In the genomic region with DNA sequence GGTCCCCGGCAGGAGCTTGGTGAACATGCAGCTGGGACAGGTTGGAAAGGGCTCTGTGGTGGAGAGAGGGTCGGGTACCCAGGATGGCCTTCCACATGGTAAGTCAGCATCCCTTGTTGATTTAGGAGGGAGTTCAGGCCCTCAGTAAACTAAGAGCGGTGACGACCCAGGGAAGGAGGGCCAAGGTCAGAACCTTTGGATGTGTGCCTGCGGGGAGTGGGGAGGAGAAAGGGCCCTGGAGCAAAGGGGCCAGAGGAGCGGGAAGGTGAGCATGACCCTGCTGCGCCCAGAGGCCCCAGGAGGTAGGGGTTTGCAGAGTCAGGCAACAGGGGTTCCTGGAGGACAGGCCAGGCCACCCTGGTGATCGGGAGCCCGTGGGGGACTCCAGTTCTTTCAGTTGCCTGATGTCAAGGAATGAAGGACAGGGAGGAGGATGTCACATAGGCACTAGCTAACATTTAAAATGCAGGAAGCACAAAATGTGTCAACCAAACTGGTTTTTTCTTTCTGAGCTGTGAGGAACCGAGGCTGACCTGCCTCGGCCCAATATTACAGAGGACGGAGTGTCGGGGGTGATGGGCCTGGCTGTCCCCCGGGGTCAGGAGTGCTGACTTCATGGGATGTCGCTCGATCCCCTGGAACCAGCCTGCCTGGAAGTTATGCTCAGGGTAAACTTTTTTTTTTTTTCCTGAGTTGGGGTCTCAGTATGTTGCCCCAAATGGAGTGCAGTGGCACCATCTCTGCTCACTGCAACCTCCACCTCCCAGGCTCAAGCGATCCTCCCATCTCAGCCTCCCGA, we compare ENCODE assay signal across 21 cellular contexts.
DNase-seq lines count a peak whose midpoint lies in the region; ATAC-seq and TF ChIP-seq lines count a peak whose summit lies in the region.
"Had no signal": no experiment of that assay in that cellular context is flagged by ENCODE, and none has a peak within 500 bp of the region (broad histone marks: within the 10 kb centered on the region; RNA-seq: fewer than 3 reads in every experiment).

No MANE protein-coding gene starts in this region.

- no peak overlapping the region for H2BK120ac ChIP-seq in neuronal stem cell (ENCODE audit: low read depth, low read length)

- no peak overlapping the region for H3K23ac ChIP-seq in neuronal stem cell (ENCODE audit: low read depth, low read length, poor library complexity)

- H2BK15ac ChIP-seq in neuronal stem cell (ENCODE audit: low read length): no peak overlapping the region

- H3K4me2 ChIP-seq in neuronal stem cell (ENCODE audit: insufficient read depth, low read length, poor library complexity, severe bottlenecking): no peak overlapping the region

- H3K4me3 ChIP-seq in esophagus muscularis mucosa: no peak overlapping the region
- H3K4me3 ChIP-seq in neuronal stem cell (ENCODE audit: low read length in 2 of 2): no peak overlapping the region
- H3K4me3 ChIP-seq in transverse colon: no peak overlapping the region
- H3K4me3 ChIP-seq in psoas muscle: no peak overlapping the region
- H3K4me3 ChIP-seq: HAP-1, left lung had no signal

- H4K91ac ChIP-seq in neuronal stem cell (ENCODE audit: low read depth, low read length, poor library complexity): no peak overlapping the region

- H3K9me3 ChIP-seq in esophagus muscularis mucosa (no peaks in the 10 kb centered on the region), neuronal stem cell (replicated peaks in 1 of 2; ENCODE audit: control insufficient read depth in 2 of 2, insufficient read depth in 1 of 2, low read depth in 1 of 2, low read length in 2 of 2) (no peaks in the 10 kb centered on the region), transverse colon (no peaks in the 10 kb centered on the region), psoas muscle (no peaks in the 10 kb centered on the region)
- H3K9me3 ChIP-seq: HAP-1, left lung had no signal

- TF ChIP-seq EP300 in esophagus muscularis mucosa (IDR thresholded peaks at IDR 0.05) (no peak), transverse colon (IDR thresholded peaks at IDR 0.05; ENCODE audit: low read depth) (no peak)

- intact Hi-C loops in esophagus muscularis mucosa (cut with DNase I): loop anchor here (5.0 to 10.0 kb wide), 3 partner anchors 78 to 173 kb away; partner anchors contain the start of genes ERRFI1 and SLC45A1
- intact Hi-C loops in transverse colon (cut with DNase I; ENCODE audit: low total_unique reads): loop anchor here (5.0 kb wide), 1 partner anchor 78 kb away; no protein-coding TSS in a partner anchor
- intact Hi-C loops in psoas muscle (cut with DNase I): no loop called here

- H3K4ac ChIP-seq in neuronal stem cell (ENCODE audit: low read length): no peak overlapping the region

- TF ChIP-seq CTCF in RWPE1 (conservative IDR thresholded peaks at IDR 0.05; ENCODE audit: low read depth) (no peak), esophagus muscularis mucosa (IDR thresholded peaks at IDR 0.05) (no peak), transverse colon (IDR thresholded peaks at IDR 0.05) (no peak), psoas muscle (IDR thresholded peaks at IDR 0.05) (no peak)

- in situ Hi-C loops in transverse colon (cut with MboI; ENCODE audit: low pct_ligation_motif_present in 1 of 4, low pct_unique_long_range_greater_than_20kb in 1 of 4, low sequenced_read_pairs in 3 of 4): no loop called here

- peak overlapping the region; percentile 20 for H2AK5ac ChIP-seq in neuronal stem cell (ENCODE audit: low read depth, low read length)

- H3K27ac ChIP-seq in RWPE1 (peak overlapping the region; percentile 99), esophagus muscularis mucosa (replicated peaks in 1 of 4) (peak overlapping the region; percentile 96 to 98 (median 98)), neuronal stem cell (replicated peaks; ENCODE audit: low read length) (no peak overlapping the region), transverse colon (peak overlapping the region; percentile 72 to 89 (median 88)), psoas muscle (no peak overlapping the region)
- H3K27ac ChIP-seq: VCaP had no signal

- H3K9ac ChIP-seq in neuronal stem cell (ENCODE audit: low read depth, low read length, poor library complexity): no peak overlapping the region

- no peak overlapping the region for H2BK12ac ChIP-seq in neuronal stem cell (ENCODE audit: low read length)

- TF ChIP-seq POLR2A in esophagus muscularis mucosa (IDR thresholded peaks at IDR 0.05; ENCODE audit: low read depth) (no peak), transverse colon (IDR thresholded peaks at IDR 0.05) (no peak)

- WGBS in esophagus muscularis mucosa: 86% methylated on average over 18 of the region's 18 CpGs
- no CpG with 5 or more reads among the region's 18 CpGs for WGBS in neuronal stem cell (ENCODE audit: extremely low coverage in 2 of 2, insufficient read length in 2 of 2, insufficient replicate concordance in 1 of 2), 2 donors
- 85 to 87% methylated on average over 3 to 18 of the region's 18 CpGs for WGBS in transverse colon (ENCODE audit: low coverage in 1 of 2), 2 donors
- WGBS in psoas muscle, 3 donors: 92 to 98% (median 93%) methylated on average over 18 of the region's 18 CpGs

- H3K79me1 ChIP-seq in neuronal stem cell (ENCODE audit: low read depth, low read length): peaks cover 4% of the 10 kb centered on the region

- CTCF ChIA-PET in RWPE1 (lab: Yijun Ruan, JAX): interaction anchor here (0.6 to 0.7 kb wide), 2 partner anchors 73 to 657 kb away, joined by 3 to 5 read pairs; no protein-coding TSS in a partner anchor

- H3K36me3 ChIP-seq in esophagus muscularis mucosa: no peaks in the 10 kb centered on the region
- no peaks in the 10 kb centered on the region for H3K36me3 ChIP-seq in neuronal stem cell (replicated peaks in 1 of 2; ENCODE audit: control insufficient read depth in 2 of 2, insufficient read depth in 2 of 2, low read length in 2 of 2)
- H3K36me3 ChIP-seq in transverse colon: no peaks in the 10 kb centered on the region
- no peaks in the 10 kb centered on the region for H3K36me3 ChIP-seq in psoas muscle (ENCODE audit: insufficient read depth in 1 of 2, low read depth in 1 of 2)
- H3K36me3 ChIP-seq: HAP-1, left lung had no signal

- no peak overlapping the region for H4K8ac ChIP-seq in neuronal stem cell (ENCODE audit: low read depth, low read length)

- DNase-seq in RWPE1 (ENCODE audit: low spot score): no peak
- DNase-seq in esophagus muscularis mucosa (ENCODE audit: extremely low spot score): no peak
- no peak for DNase-seq in neuronal stem cell (ENCODE audit: low spot score)
- no peak for DNase-seq in transverse colon
- no peak for DNase-seq in activated T-cell treated with anti-CD3 and anti-CD28 coated beads, Interleukin-2, amount 50 U/mL, for 1 hour
- no peak for DNase-seq in psoas muscle
- DNase-seq: activated CD8-positive, alpha-beta T cell treated with anti-CD3 and anti-CD28 coated beads for 36 hours; activated naive CD4-positive, alpha-beta T cell treated with anti-CD3 and anti-CD28 coated beads, Interleukin-2, amount 50 U/mL, for 16 hours; activated T-cell treated with anti-CD3 and anti-CD28 coated beads, Interleukin-2, amount 50 U/mL, for 4 hours; AML-193; KBM-7; left lung; NCI-H2081 treated with DMSO at 0.1 percent for 48 hours; NCI-H510A treated with DMSO at 0.1 percent for 48 hours; SIG-M5; stimulated activated CD4-positive, alpha-beta T cell treated with anti-CD3 and anti-CD28 coated beads, Interleukin-15, amount 100 ng/mL, for 24 hours; stimulated activated naive B cell treated with anti-CD40 and anti-IgM and Interleukin-4, amounts not matched to agents 10 μg/mL and 1 μg/mL and 100 μg/mL, for 72 hours had no signal

- H3K27me3 ChIP-seq in esophagus muscularis mucosa: no peaks in the 10 kb centered on the region
- H3K27me3 ChIP-seq in neuronal stem cell (ENCODE audit: control insufficient read depth in 3 of 3, insufficient read depth in 3 of 3, low read depth in 1 of 3, low read length in 3 of 3): peaks cover 0 to 2% (median 0%) of the 10 kb centered on the region in 3 experiments
- H3K27me3 ChIP-seq in transverse colon: no peaks in the 10 kb centered on the region
- H3K27me3 ChIP-seq in psoas muscle (ENCODE audit: insufficient read depth in 3 of 3, low read length in 2 of 3): no peaks in the 10 kb centered on the region
- H3K27me3 ChIP-seq: left lung had no signal

- H2AFZ ChIP-seq in neuronal stem cell (ENCODE audit: low read length): no peak overlapping the region

- peak overlapping the region; percentile 61 for H3K18ac ChIP-seq in neuronal stem cell (ENCODE audit: low read length)

- H3K14ac ChIP-seq in neuronal stem cell (ENCODE audit: low read length): no peak overlapping the region

- H2BK5ac ChIP-seq in neuronal stem cell (ENCODE audit: low read length): no peak overlapping the region

- POLR2A ChIA-PET in RWPE1 (lab: Yijun Ruan, JAX; ENCODE audit: low non-redundant PET): no interaction called here

- H3K4me1 ChIP-seq in esophagus muscularis mucosa (peaks cover 34 to 90% (median 83%) of the 10 kb centered on the region in 4 donors), neuronal stem cell (ENCODE audit: control insufficient read depth in 2 of 2, insufficient read depth in 1 of 2, low read depth in 1 of 2, low read length in 2 of 2) (peaks cover 0 to 9% of the 10 kb centered on the region in 2 donors), transverse colon (peaks cover 19 to 38% (median 32%) of the 10 kb centered on the region in 4 donors), psoas muscle (no peaks in the 10 kb centered on the region)
- H3K4me1 ChIP-seq: HAP-1 had no signal

- ATAC-seq in HG02970 (IDR thresholded peaks at IDR 0.05; ENCODE audit: low FRiP score, unreplicated experiment): no peak
- no peak for ATAC-seq in psoas muscle
- ATAC-seq: activated CD8-positive, alpha-beta T cell treated with anti-CD3 and anti-CD28 coated beads for 36 hours; activated T-cell treated with anti-CD3 and anti-CD28 coated beads, Interleukin-2, amount 50 U/mL, for 4 hours; esophagus mucosa; stimulated activated naive B cell treated with anti-CD40 and anti-IgM and Interleukin-4, amounts not matched to agents 10 μg/mL and 1 μg/mL and 100 μg/mL, for 72 hours had no signal

Comparison
In these comparisons a context has a peak if more than half of its experiments do, and no peak if none do; other contexts are left out.
1. H3K27ac ChIP-seq: peak in RWPE1 (single experiment), esophagus muscularis mucosa (4 of 4) and transverse colon (4 of 4); none in neuronal stem cell (single experiment) and psoas muscle (single experiment).
2. intact Hi-C loops: an anchor here in esophagus muscularis mucosa (5.0 to 10.0 kb wide) and transverse colon (5.0 kb wide); none called in psoas muscle.